In the genomic region with DNA sequence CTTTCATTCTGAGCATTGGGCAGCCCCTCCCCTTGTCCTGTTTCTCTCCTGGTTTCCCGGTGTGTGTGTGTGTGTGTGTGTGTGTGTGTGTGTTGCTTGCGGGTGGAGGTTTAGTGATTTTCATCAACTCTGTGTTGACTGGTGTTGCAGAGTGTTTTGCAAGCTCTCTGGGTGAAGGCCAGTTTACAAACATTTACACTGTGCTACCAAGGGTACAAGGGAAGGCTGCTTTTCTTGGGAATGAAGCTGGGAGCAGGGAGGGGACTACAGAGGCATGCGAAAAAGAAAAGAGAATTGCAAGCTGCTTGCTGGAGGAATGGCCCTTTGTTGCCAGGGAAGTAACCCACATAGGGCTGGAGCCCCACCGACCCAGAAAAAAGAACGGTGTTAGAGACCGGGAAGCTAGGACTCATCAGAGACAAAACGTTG, we compare ENCODE assay signal across 10 cellular contexts. TPM values are rescaled to one million over a fixed set of nuclear protein-coding genes. Genes with fewer than 3 reads are reported as not detected.
DNase-seq lines count a peak whose midpoint lies in the region; ATAC-seq and TF ChIP-seq lines count a peak whose summit lies in the region.
"Had no signal": no experiment of that assay in that cellular context is flagged by ENCODE, and none has a peak within 500 bp of the region (broad histone marks: within the 10 kb centered on the region; RNA-seq: fewer than 3 reads in every experiment).

No MANE protein-coding gene starts in this region.

- intact Hi-C loops in transverse colon (cut with DNase I; ENCODE audit: low total_unique reads), result no loop called here
- intact Hi-C loops in body of pancreas (cut with DNase I), result no loop called here

- in situ Hi-C loops in transverse colon (cut with MboI; ENCODE audit: low pct_ligation_motif_present in 1 of 4, low pct_unique_long_range_greater_than_20kb in 1 of 4, low sequenced_read_pairs in 3 of 4), result loop anchor here in 1 of 4 donors (25.0 kb wide), 1 partner anchor 107 kb away; no protein-coding TSS in a partner anchor

- no peaks in the 10 kb centered on the region for H3K27me3 Mint-ChIP-seq in activated naive CD8-positive, alpha-beta T cell
- H3K27me3 Mint-ChIP-seq in activated naive CD8-positive, alpha-beta T cell treated with anti-CD3 and anti-CD28 coated beads, Interleukin-2, amount 50 U/mL, for 24 hours, result no peaks in the 10 kb centered on the region
- no peaks in the 10 kb centered on the region for H3K27me3 Mint-ChIP-seq in brain

- peak overlapping the region in 1 of 2 donors; percentile 77 for H3K9ac ChIP-seq in liver (ENCODE audit: low read depth in 1 of 2, low read length in 2 of 2)

- peaks cover 10 to 47% (median 42%) of the 10 kb centered on the region in 4 donors for H3K4me1 ChIP-seq in liver (ENCODE audit: control insufficient read depth in 4 of 4, insufficient read depth in 4 of 4, low read length in 3 of 4)
- no peaks in the 10 kb centered on the region for H3K4me1 ChIP-seq in transverse colon
- H3K4me1 ChIP-seq in body of pancreas, result no peaks in the 10 kb centered on the region

- ATAC-seq in activated naive CD8-positive, alpha-beta T cell treated with anti-CD3 and anti-CD28 coated beads, Interleukin-2, amount 50 U/mL, for 24 hours, result no peak
- ATAC-seq in HG03460 (IDR thresholded peaks at IDR 0.05; ENCODE audit: unreplicated experiment), result no peak
- ATAC-seq in body of pancreas, result no peak

- H3K4me1 Mint-ChIP-seq in activated naive CD8-positive, alpha-beta T cell (ENCODE audit: low read depth), result peaks cover 85% of the 10 kb centered on the region
- peaks cover 79% of the 10 kb centered on the region for H3K4me1 Mint-ChIP-seq in activated naive CD8-positive, alpha-beta T cell treated with anti-CD3 and anti-CD28 coated beads, Interleukin-2, amount 50 U/mL, for 24 hours
- peaks cover 62% of the 10 kb centered on the region for H3K4me1 Mint-ChIP-seq in brain

- no peaks in the 10 kb centered on the region for H3K9me3 ChIP-seq in liver (ENCODE audit: control insufficient read depth in 4 of 4, low read length in 3 of 4)
- H3K9me3 ChIP-seq in transverse colon, result no peaks in the 10 kb centered on the region
- no peaks in the 10 kb centered on the region for H3K9me3 ChIP-seq in body of pancreas

- peak overlapping the region; percentile 73 for H3K27ac Mint-ChIP-seq in activated naive CD8-positive, alpha-beta T cell
- no peak overlapping the region for H3K27ac Mint-ChIP-seq in activated naive CD8-positive, alpha-beta T cell treated with anti-CD3 and anti-CD28 coated beads, Interleukin-2, amount 50 U/mL, for 24 hours
- H3K27ac Mint-ChIP-seq in brain, result peak overlapping the region; percentile 4 to 92 (median 89)

- TF ChIP-seq CTCF in brain (conservative IDR thresholded peaks at IDR 0.05) (no peak), liver (IDR thresholded peaks at IDR 0.05; ENCODE audit: low read depth, low read length, missing input control) (peak; percentile 1), transverse colon (IDR thresholded peaks at IDR 0.05) (no peak), body of pancreas (IDR thresholded peaks at IDR 0.05) (no peak)

- no peak for TF ChIP-seq EP300 in transverse colon (IDR thresholded peaks at IDR 0.05; ENCODE audit: low read depth)

- H3K4me3 ChIP-seq in liver (ENCODE audit: low read depth in 1 of 3, low read length in 3 of 3) (peak overlapping the region; percentile 24 to 39 (median 37)), transverse colon (no peak overlapping the region), body of pancreas (no peak overlapping the region)

- no peak for DNase-seq in activated naive CD8-positive, alpha-beta T cell treated with anti-CD3 and anti-CD28 coated beads, Interleukin-2, amount 50 U/mL, for 24 hours
- peak; percentile 12 for DNase-seq in transverse colon
- DNase-seq in SHP77 (lab: John Stamatoyannopoulos, UW), result no peak
- DNase-seq in body of pancreas, result no peak
- DNase-seq: NCI-H1436 treated with DMSO at 0.1 percent for 48 hours; NK-92 treated with Interleukin-12 subunit alpha and Interleukin-12 subunit beta, amount 100 ng/mL, for 24 hours had no signal

- H3K36me3 ChIP-seq in liver (ENCODE audit: control insufficient read depth in 4 of 4, insufficient read depth in 3 of 4, low read depth in 1 of 4, low read length in 3 of 4) (no peaks in the 10 kb centered on the region), transverse colon (no peaks in the 10 kb centered on the region), body of pancreas (replicated peaks in 1 of 2; ENCODE audit: insufficient read depth in 1 of 2, low read depth in 2 of 2) (no peaks in the 10 kb centered on the region)

- WGBS in liver, result 26% methylated on average over 7 of the region's 7 CpGs
- 67 to 71% methylated on average over 3 to 7 of the region's 7 CpGs for WGBS in transverse colon (ENCODE audit: low coverage in 1 of 2), 2 donors
- 34 to 53% methylated on average over 7 of the region's 7 CpGs for WGBS in body of pancreas, 2 donors

- TF ChIP-seq RAD21 in liver (IDR thresholded peaks at IDR 0.05), result peak; percentile 27 to 64

- H3K27ac ChIP-seq in liver (ENCODE audit: low read depth in 1 of 2, low read length in 2 of 2), result peak overlapping the region; percentile 83 to 88
- H3K27ac ChIP-seq in transverse colon, result peak overlapping the region in 3 of 4 donors; percentile 22 to 51 (median 40)
- H3K27ac ChIP-seq in body of pancreas, result no peak overlapping the region

- no peak overlapping the region for H3K4me3 Mint-ChIP-seq in activated naive CD8-positive, alpha-beta T cell
- H3K4me3 Mint-ChIP-seq in activated naive CD8-positive, alpha-beta T cell treated with anti-CD3 and anti-CD28 coated beads, Interleukin-2, amount 50 U/mL, for 24 hours, result no peak overlapping the region
- peak overlapping the region; percentile 6 to 78 (median 61) for H3K4me3 Mint-ChIP-seq in brain

- peaks cover 12% of the 10 kb centered on the region for H3K36me3 Mint-ChIP-seq in activated naive CD8-positive, alpha-beta T cell
- peaks cover 6% of the 10 kb centered on the region for H3K36me3 Mint-ChIP-seq in activated naive CD8-positive, alpha-beta T cell treated with anti-CD3 and anti-CD28 coated beads, Interleukin-2, amount 50 U/mL, for 24 hours (ENCODE audit: low read depth)
- H3K36me3 Mint-ChIP-seq in brain, result peaks cover 19% of the 10 kb centered on the region

- H3K27me3 ChIP-seq in liver (ENCODE audit: control insufficient read depth in 4 of 4, insufficient read depth in 4 of 4, low read length in 3 of 4) (no peaks in the 10 kb centered on the region), transverse colon (no peaks in the 10 kb centered on the region), body of pancreas (no peaks in the 10 kb centered on the region)

- H3K9me3 Mint-ChIP-seq in activated naive CD8-positive, alpha-beta T cell (ENCODE audit: low read depth), result no peaks in the 10 kb centered on the region
- no peaks in the 10 kb centered on the region for H3K9me3 Mint-ChIP-seq in activated naive CD8-positive, alpha-beta T cell treated with anti-CD3 and anti-CD28 coated beads, Interleukin-2, amount 50 U/mL, for 24 hours
- peaks cover 0 to 7% (median 0%) of the 10 kb centered on the region in 5 experiments for H3K9me3 Mint-ChIP-seq in brain

- TF ChIP-seq POLR2A in transverse colon (IDR thresholded peaks at IDR 0.05) (no peak), body of pancreas (IDR thresholded peaks at IDR 0.05) (no peak)

TF ChIP-seq in liver, 16 proteins besides CTCF, POLR2A, EP300 and RAD21 (continues in another document):
- TF ChIP-seq EGR1 (IDR thresholded peaks at IDR 0.05; ENCODE audit: low read depth in 2 of 2), result peak in 1 of 2 donors; percentile 47
- no peak for TF ChIP-seq NR2F2 (IDR thresholded peaks at IDR 0.05)
- TF ChIP-seq, protein P1, sequence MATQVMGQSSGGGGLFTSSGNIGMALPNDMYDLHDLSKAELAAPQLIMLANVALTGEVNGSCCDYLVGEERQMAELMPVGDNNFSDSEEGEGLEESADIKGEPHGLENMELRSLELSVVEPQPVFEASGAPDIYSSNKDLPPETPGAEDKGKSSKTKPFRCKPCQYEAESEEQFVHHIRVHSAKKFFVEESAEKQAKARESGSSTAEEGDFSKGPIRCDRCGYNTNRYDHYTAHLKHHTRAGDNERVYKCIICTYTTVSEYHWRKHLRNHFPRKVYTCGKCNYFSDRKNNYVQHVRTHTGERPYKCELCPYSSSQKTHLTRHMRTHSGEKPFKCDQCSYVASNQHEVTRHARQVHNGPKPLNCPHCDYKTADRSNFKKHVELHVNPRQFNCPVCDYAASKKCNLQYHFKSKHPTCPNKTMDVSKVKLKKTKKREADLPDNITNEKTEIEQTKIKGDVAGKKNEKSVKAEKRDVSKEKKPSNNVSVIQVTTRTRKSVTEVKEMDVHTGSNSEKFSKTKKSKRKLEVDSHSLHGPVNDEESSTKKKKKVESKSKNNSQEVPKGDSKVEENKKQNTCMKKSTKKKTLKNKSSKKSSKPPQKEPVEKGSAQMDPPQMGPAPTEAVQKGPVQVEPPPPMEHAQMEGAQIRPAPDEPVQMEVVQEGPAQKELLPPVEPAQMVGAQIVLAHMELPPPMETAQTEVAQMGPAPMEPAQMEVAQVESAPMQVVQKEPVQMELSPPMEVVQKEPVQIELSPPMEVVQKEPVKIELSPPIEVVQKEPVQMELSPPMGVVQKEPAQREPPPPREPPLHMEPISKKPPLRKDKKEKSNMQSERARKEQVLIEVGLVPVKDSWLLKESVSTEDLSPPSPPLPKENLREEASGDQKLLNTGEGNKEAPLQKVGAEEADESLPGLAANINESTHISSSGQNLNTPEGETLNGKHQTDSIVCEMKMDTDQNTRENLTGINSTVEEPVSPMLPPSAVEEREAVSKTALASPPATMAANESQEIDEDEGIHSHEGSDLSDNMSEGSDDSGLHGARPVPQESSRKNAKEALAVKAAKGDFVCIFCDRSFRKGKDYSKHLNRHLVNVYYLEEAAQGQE (IDR thresholded peaks at IDR 0.05), result peak; percentile 31
- peak; percentile 68 to 72 for TF ChIP-seq HNF4A (conservative IDR thresholded peaks at IDR 0.05)
- TF ChIP-seq, protein P2, sequence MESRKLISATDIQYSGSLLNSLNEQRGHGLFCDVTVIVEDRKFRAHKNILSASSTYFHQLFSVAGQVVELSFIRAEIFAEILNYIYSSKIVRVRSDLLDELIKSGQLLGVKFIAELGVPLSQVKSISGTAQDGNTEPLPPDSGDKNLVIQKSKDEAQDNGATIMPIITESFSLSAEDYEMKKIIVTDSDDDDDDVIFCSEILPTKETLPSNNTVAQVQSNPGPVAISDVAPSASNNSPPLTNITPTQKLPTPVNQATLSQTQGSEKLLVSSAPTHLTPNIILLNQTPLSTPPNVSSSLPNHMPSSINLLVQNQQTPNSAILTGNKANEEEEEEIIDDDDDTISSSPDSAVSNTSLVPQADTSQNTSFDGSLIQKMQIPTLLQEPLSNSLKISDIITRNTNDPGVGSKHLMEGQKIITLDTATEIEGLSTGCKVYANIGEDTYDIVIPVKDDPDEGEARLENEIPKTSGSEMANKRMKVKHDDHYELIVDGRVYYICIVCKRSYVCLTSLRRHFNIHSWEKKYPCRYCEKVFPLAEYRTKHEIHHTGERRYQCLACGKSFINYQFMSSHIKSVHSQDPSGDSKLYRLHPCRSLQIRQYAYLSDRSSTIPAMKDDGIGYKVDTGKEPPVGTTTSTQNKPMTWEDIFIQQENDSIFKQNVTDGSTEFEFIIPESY (IDR thresholded peaks at IDR 0.05), result peak; percentile 38

RNA-seq across cellular contexts. Expression of a gene that starts 29.6 kb away (rescaled TPM):
- 0.14 TPM for polyA plus RNA-seq in brain (ENCODE audit: insufficient read depth, low read depth, low replicate concordance)
- 10 to 100 TPM; 26.9 to 33.5 TPM for total RNA-seq in liver
- 10 to 100 TPM; 11.9 to 17.8 TPM for polyA plus RNA-seq in liver
- total RNA-seq in transverse colon, result 1 to 10 TPM in 2 of 4 donors, under 1 TPM in 1, not detected in 1; 0.40 to 2.5 (median 1.2) TPM
- 1 to 10 TPM in 1 of 2 donors, under 1 TPM in 1; 0.99 to 1.6 TPM for total RNA-seq in body of pancreas

Comparison
In these comparisons a context has a peak if more than half of its experiments do, and no peak if none do; other contexts are left out.
1. H3K4me3 Mint-ChIP-seq: peak in brain (5 of 5); none in activated naive CD8-positive, alpha-beta T cell (single experiment) and activated naive CD8-positive, alpha-beta T cell treated with anti-CD3 and anti-CD28 coated beads, Interleukin-2, amount 50 U/mL, for 24 hours (single experiment).
2. H3K27ac ChIP-seq: peak in liver (2 of 2) and transverse colon (3 of 4); none in body of pancreas (0 of 4).
3. H3K4me3 ChIP-seq: peak in liver (3 of 3); none in transverse colon (0 of 4) and body of pancreas (0 of 2).
4. RNA of a gene that starts 29.6 kb away (total RNA-seq): 26.9 to 33.5 TPM in liver; 0.99 to 1.6 TPM in body of pancreas and 0.40 to 2.5 TPM in transverse colon; every median in the first group is over 4 times any median in the second.